In the genomic region with DNA sequence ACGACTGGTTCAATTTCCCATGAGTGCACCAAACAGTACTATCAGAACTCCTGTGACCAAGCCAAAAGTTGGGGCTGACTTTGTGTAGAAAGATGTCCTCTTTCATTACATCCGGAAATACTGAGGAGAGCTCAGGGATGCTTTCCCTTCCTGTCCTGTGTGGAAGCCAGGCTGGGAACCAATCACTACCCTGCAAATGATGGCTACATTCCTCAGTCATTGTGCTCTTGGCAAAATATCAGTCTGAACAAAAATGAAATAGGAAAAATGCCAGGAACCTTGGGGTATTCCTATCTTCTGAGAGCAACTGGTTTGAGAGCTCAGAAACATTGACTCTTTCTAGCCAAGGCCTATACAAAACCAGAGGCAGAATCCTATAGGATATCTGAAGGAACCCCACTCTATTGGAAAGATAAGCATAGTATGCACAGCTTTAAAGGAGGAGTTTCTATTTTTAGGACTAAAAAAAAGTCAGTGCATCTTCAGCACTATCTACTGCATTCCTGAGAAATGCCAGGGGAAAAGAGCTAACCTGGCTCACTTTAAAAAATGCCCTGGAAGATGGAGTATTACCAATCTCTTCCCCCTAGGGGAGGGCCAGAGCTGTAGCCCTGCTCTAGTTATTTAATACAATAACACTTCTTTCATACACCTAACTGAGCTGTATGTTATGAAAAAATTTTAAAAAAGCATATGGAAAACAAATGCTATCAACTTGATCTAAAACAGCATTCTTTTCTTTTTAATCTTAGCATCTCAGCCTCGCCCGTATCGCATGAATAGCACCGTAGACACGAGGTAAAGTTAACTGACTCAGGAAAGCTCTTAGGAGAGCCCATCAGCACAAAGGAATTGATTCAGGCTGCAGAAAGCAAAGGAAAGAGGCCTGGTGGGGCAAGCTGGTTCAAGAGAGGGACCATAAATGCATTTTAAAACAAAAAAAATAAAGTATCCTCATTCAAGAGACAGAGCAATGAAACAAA, we compare ENCODE assay signal across 1 cellular context.
A peak's percentile ranks its signal among the peaks of the same experiment; 100 is the strongest.
TF ChIP-seq lines count a peak whose summit lies in the region.

No MANE protein-coding gene starts in this region.

TF ChIP-seq in SK-N-SH, 30 proteins besides CTCF, POLR2A, EP300 and RAD21 (continued from another document):
- TF ChIP-seq, protein P1, sequence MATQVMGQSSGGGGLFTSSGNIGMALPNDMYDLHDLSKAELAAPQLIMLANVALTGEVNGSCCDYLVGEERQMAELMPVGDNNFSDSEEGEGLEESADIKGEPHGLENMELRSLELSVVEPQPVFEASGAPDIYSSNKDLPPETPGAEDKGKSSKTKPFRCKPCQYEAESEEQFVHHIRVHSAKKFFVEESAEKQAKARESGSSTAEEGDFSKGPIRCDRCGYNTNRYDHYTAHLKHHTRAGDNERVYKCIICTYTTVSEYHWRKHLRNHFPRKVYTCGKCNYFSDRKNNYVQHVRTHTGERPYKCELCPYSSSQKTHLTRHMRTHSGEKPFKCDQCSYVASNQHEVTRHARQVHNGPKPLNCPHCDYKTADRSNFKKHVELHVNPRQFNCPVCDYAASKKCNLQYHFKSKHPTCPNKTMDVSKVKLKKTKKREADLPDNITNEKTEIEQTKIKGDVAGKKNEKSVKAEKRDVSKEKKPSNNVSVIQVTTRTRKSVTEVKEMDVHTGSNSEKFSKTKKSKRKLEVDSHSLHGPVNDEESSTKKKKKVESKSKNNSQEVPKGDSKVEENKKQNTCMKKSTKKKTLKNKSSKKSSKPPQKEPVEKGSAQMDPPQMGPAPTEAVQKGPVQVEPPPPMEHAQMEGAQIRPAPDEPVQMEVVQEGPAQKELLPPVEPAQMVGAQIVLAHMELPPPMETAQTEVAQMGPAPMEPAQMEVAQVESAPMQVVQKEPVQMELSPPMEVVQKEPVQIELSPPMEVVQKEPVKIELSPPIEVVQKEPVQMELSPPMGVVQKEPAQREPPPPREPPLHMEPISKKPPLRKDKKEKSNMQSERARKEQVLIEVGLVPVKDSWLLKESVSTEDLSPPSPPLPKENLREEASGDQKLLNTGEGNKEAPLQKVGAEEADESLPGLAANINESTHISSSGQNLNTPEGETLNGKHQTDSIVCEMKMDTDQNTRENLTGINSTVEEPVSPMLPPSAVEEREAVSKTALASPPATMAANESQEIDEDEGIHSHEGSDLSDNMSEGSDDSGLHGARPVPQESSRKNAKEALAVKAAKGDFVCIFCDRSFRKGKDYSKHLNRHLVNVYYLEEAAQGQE (IDR thresholded peaks at IDR 0.05; ENCODE audit: low read depth, low read length), result no peak
- TF ChIP-seq TAF1 (IDR thresholded peaks at IDR 0.05; ENCODE audit: borderline replicate concordance, low read depth, low read length) (no peak), NFIC (IDR thresholded peaks at IDR 0.05; ENCODE audit: borderline replicate concordance) (peak; percentile 56)
- TF ChIP-seq, protein P2, sequence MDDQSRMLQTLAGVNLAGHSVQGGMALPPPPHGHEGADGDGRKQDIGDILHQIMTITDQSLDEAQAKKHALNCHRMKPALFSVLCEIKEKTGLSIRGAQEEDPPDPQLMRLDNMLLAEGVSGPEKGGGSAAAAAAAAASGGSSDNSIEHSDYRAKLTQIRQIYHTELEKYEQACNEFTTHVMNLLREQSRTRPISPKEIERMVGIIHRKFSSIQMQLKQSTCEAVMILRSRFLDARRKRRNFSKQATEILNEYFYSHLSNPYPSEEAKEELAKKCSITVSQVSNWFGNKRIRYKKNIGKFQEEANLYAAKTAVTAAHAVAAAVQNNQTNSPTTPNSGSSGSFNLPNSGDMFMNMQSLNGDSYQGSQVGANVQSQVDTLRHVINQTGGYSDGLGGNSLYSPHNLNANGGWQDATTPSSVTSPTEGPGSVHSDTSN (IDR thresholded peaks at IDR 0.05), result peak; percentile 39
TF ChIP-seq in SK-N-SH: peak in this region for 4.
